ENCODE assay signal across 8 cellular contexts in the genomic region with DNA sequence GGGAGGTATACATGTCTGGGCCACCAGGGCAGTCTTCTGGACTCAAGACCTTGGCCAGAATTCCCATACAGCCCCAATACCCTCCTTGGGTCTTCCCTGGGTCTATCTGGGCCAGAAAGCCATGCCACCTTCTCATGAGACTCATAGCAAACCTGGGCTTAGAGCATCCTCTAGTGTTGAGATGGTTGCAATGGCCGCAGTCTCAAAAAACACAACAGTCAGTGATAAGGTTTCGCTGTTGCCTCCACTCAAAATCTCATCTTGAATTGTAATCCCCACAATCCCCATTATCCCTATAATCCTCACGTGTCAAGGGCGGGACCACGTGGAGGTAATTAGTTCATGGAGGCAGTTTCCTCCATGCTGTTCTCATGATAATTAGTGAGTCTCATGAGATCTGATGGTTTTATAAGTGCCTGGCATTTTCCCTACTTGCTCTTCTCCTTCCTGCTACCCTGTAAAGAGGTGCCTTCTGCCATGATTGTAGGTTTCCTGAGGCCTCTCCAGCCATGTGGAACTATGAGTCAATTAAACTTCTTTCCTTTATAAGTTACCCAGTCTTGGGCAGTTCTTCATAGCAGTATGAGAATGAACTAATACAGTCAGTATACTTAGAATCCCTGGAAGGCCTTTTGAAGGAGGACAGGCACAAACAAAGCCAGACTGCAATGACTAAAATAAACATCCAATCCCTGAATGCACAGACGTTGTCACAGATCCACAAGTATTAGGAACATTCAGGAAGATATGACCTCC.
DNase-seq lines count a peak whose midpoint lies in the region; ATAC-seq and TF ChIP-seq lines count a peak whose summit lies in the region.

No MANE protein-coding gene starts in this region.

- H3K9ac ChIP-seq in SK-N-SH: no peak overlapping the region

- H3K4me3 ChIP-seq in SK-N-SH (ENCODE audit: low read depth in 2 of 2, low read length in 1 of 2) (no peak overlapping the region; a peak in 1 of 4 replicates), gastroesophageal sphincter (no peak overlapping the region)

- H3K27ac ChIP-seq in SK-N-SH (ENCODE audit: low read depth in 2 of 2, low read length in 1 of 2) (no peak overlapping the region), gastroesophageal sphincter (no peak overlapping the region)

- H3K4me1 ChIP-seq in SK-N-SH (ENCODE audit: control insufficient read depth in 1 of 2, insufficient read depth in 2 of 2, low read depth in 1 of 2, low read length in 1 of 2): peaks cover 3 to 11% of the 10 kb centered on the region in 2 experiments; a peak in 3 of 4 replicates
- H3K4me1 ChIP-seq in gastroesophageal sphincter: peaks cover 0 to 6% (median 0%) of the 10 kb centered on the region in 3 donors

- no peak for TF ChIP-seq POLR2A in gastroesophageal sphincter (IDR thresholded peaks at IDR 0.05)

- POLR2A ChIA-PET in SK-N-SH (lab: Yijun Ruan, JAX): no interaction called here

- H3K9me3 ChIP-seq in SK-N-SH: peaks cover 8% of the 10 kb centered on the region; the same call in 1 of the 2 replicates
- H3K9me3 ChIP-seq in gastroesophageal sphincter: no peaks in the 10 kb centered on the region

- H3K36me3 ChIP-seq in SK-N-SH (replicated peaks in 1 of 2; ENCODE audit: control insufficient read depth in 1 of 2, insufficient read depth in 2 of 2, low read length in 1 of 2) (no peaks in the 10 kb centered on the region), gastroesophageal sphincter (no peaks in the 10 kb centered on the region)

- no peak for TF ChIP-seq EP300 in SK-N-SH (IDR thresholded peaks at IDR 0.05; ENCODE audit: borderline replicate concordance in 1 of 2, low read depth in 1 of 2, low read length in 1 of 2)
- no peak for TF ChIP-seq EP300 in gastroesophageal sphincter (IDR thresholded peaks at IDR 0.05)

- TF ChIP-seq RAD21 in SK-N-SH (IDR thresholded peaks at IDR 0.05; ENCODE audit: low read length): peak; percentile 92

- CTCF ChIA-PET in SK-N-SH (lab: Yijun Ruan, JAX): interaction anchor here (1.5 to 1.6 kb wide), 2 partner anchors 21 to 40 kb away, joined by 5 read pairs; no protein-coding TSS in a partner anchor

- 60% methylated on average over 6 of the region's 6 CpGs for WGBS in SK-N-SH (ENCODE audit: low lambda C conversion rate)
- WGBS in gastroesophageal sphincter (ENCODE audit: low coverage in 1 of 2), 2 donors: 50 to 59% methylated on average over 2 to 4 of the region's 6 CpGs

- H2AFZ ChIP-seq in SK-N-SH (ENCODE audit: low read depth): no peak overlapping the region

- TF ChIP-seq CTCF in SK-N-SH (IDR thresholded peaks at IDR 0.05) (peak; percentile 62), gastroesophageal sphincter (IDR thresholded peaks at IDR 0.05) (peak in 1 of 4 experiments; percentile 40)

- H3K27me3 ChIP-seq in SK-N-SH (ENCODE audit: insufficient read depth) (no peaks in the 10 kb centered on the region), gastroesophageal sphincter (no peaks in the 10 kb centered on the region)

- H4K20me1 ChIP-seq in SK-N-SH (ENCODE audit: insufficient read depth): no peaks in the 10 kb centered on the region

- H3K4me2 ChIP-seq in SK-N-SH: no peak overlapping the region

- no peaks in the 10 kb centered on the region for H3K79me2 ChIP-seq in SK-N-SH (ENCODE audit: insufficient read depth)

- peak; percentile 10 for ATAC-seq in gastroesophageal sphincter
- no peak for ATAC-seq in GM21515 (IDR thresholded peaks at IDR 0.05; ENCODE audit: unreplicated experiment)

- peak; percentile 31 for DNase-seq in DMS153 treated with DMSO at 0.1 percent for 48 hours (lab: John Stamatoyannopoulos, UW; ENCODE audit: unreplicated experiment)
- DNase-seq in DMS153 (lab: John Stamatoyannopoulos, UW): no peak
- DNase-seq in GM19238 (ENCODE audit: insufficient read length, low spot score): peak; percentile 22
- DNase-seq in HT-29 (ENCODE audit: low spot score): peak; percentile 63
- peak; percentile 45 for DNase-seq in SK-N-SH
- peak; percentile 72 for DNase-seq in renal cortical epithelial cell (ENCODE audit: low read depth)

- H3F3A ChIP-seq in SK-N-SH (replicated peaks; ENCODE audit: insufficient read depth): peaks cover 10% of the 10 kb centered on the region

- H3K9me2 ChIP-seq in SK-N-SH: no peaks in the 10 kb centered on the region

TF ChIP-seq in SK-N-SH, 30 proteins besides CTCF, POLR2A, EP300 and RAD21:
- TF ChIP-seq YY1 (IDR thresholded peaks at IDR 0.05; ENCODE audit: low read depth) (0 out of 2 replicates have a peak, but pooled peaks have one; percentile 21), SMC3 (IDR thresholded peaks at IDR 0.05; ENCODE audit: low read depth, low read length) (peak; percentile 83), SIN3A (IDR thresholded peaks at IDR 0.05; ENCODE audit: borderline replicate concordance, low read depth, low read length) (no peak), USF1 (IDR thresholded peaks at IDR 0.05; ENCODE audit: borderline replicate concordance, low read depth) (no peak)
